Comparison of ENCODE assay signal across 24 cellular contexts in the genomic region with DNA sequence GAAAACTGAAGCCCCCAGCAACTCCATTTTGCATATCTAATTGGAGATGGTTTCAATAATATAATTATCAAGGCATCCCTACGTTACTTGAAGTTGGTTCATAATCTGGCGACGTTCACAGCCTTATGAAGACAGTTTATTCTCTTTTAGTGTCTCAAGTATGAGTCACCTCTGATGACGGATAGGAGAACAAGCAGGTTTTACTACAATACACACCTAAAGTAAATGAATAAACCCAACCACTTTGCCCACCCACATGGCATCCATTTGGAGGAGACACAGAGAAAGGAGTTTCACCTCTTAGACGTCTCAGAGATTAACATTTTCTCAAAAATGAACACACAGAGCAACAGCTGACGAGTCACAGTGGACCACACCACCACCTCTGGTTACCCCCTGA. TPM values are rescaled to one million over a fixed set of nuclear protein-coding genes. Genes with fewer than 3 reads are reported as not detected.
DNase-seq lines count a peak whose midpoint lies in the region; ATAC-seq, FAIRE-seq and TF ChIP-seq lines count a peak whose summit lies in the region.
"Had no signal": no experiment of that assay in that cellular context is flagged by ENCODE, and none has a peak within 500 bp of the region (broad histone marks: within the 10 kb centered on the region; RNA-seq: fewer than 3 reads in every experiment).

No MANE protein-coding gene starts in this region.

- H3K36me3 ChIP-seq in HepG2 (replicated peaks in 1 of 2; ENCODE audit: control insufficient read depth in 1 of 2, insufficient read depth in 2 of 2, low read length in 2 of 2) (no peaks in the 10 kb centered on the region), right lobe of liver (no peaks in the 10 kb centered on the region)
- H3K36me3 ChIP-seq: SJSA1, tibial nerve had no signal

- no peak for FAIRE-seq in HepG2 (lab: Jason Lieb, UNC)
- FAIRE-seq: GM18507, H1 had no signal

- peak overlapping the region in 3 of 5 experiments; percentile 52 to 77 (median 68) for H3K27ac Mint-ChIP-seq in brain
- peak overlapping the region; percentile 86 for H3K27ac Mint-ChIP-seq in memory B cell
- H3K27ac Mint-ChIP-seq: activated CD4-positive, alpha-beta memory T cell treated with anti-CD3 and anti-CD28 coated beads, Interleukin-2, amount 10 ng/mL, durations not matched to agents 7 days and 5 days; activated naive CD4-positive, alpha-beta T cell treated with anti-CD3 and anti-CD28 coated beads, Interleukin-2, amount 50 U/mL, for 24 hours; CD8-positive, alpha-beta T cell; natural killer cell treated with Interleukin-12 subunit alpha and Interleukin-12 subunit beta and Interleukin-15 and Interleukin-18, amount 100 ng/mL, for 72 hours; T-helper 17 cell had no signal

- H3K27me3 ChIP-seq in HepG2 (ENCODE audit: control insufficient read depth in 1 of 2, insufficient read depth in 2 of 2, low read length in 2 of 2) (peaks cover 2 to 41% of the 10 kb centered on the region in 2 experiments; a peak in 3 of 5 replicates), right lobe of liver (no peaks in the 10 kb centered on the region), right cardiac atrium (ENCODE audit: control insufficient read depth, insufficient read depth) (no peaks in the 10 kb centered on the region)
- H3K27me3 ChIP-seq: body of pancreas, dorsolateral prefrontal cortex, tibial nerve had no signal

- H3K9me3 ChIP-seq in HepG2 (ENCODE audit: low read length) (no peaks in the 10 kb centered on the region), right lobe of liver (no peaks in the 10 kb centered on the region), right cardiac atrium (ENCODE audit: control insufficient read depth, low read length) (no peaks in the 10 kb centered on the region)
- H3K9me3 ChIP-seq: body of pancreas, SJSA1, tibial nerve had no signal

- 21% methylated on average over 6 of the region's 6 CpGs for WGBS in HepG2 (ENCODE audit: low lambda C conversion rate)
- WGBS in right lobe of liver (ENCODE audit: insufficient coverage, low coverage, low lambda C conversion rate, missing lambda C conversion rate) = 68% methylated on average over 6 of the region's 6 CpGs
- WGBS in right cardiac atrium = 90% methylated on average over 6 of the region's 6 CpGs

- H3K4me3 ChIP-seq in HepG2 (replicated peaks in 1 of 3; ENCODE audit: insufficient read depth in 1 of 3, low read depth in 2 of 3, low read length in 3 of 3) = no peak overlapping the region
- no peak overlapping the region for H3K4me3 ChIP-seq in right lobe of liver
- no peak overlapping the region for H3K4me3 ChIP-seq in right cardiac atrium (ENCODE audit: low read length)
- H3K4me3 ChIP-seq: body of pancreas, dorsolateral prefrontal cortex, lung, SJSA1, tibial nerve had no signal

- no peak for DNase-seq in HepG2 (ENCODE audit: low spot score)
- DNase-seq in right lobe of liver = no peak
- no peak for DNase-seq in memory B cell (ENCODE audit: low spot score in 2 of 2)
- DNase-seq in cerebellar cortex (ENCODE audit: low spot score) = no peak
- DNase-seq in NCI-H2107 treated with DMSO at 0.1 percent for 48 hours (lab: John Stamatoyannopoulos, UW; ENCODE audit: unreplicated experiment) = no peak
- no peak for DNase-seq in right cardiac atrium
- DNase-seq in HuH-7.5 (ENCODE audit: low spot score) = no peak
- DNase-seq: activated CD4-positive, alpha-beta memory T cell treated with anti-CD3 and anti-CD28 coated beads, Interleukin-2, amount 10 ng/mL, durations not matched to agents 7 days and 5 days; activated T-cell treated with anti-CD3 and anti-CD28 coated beads, Interleukin-2, amount 50 U/mL, for 4 hours; body of pancreas; CD8-positive, alpha-beta T cell; dorsolateral prefrontal cortex; NCI-H2081 treated with DMSO at 0.1 percent for 48 hours; NCI-H510A treated with DMSO at 0.1 percent for 48 hours; T-helper 17 cell; WERI-Rb-1 had no signal

- H3K4me3 Mint-ChIP-seq in brain (peak overlapping the region in 1 of 5 experiments; percentile 9), memory B cell (peak overlapping the region; percentile 53)
- H3K4me3 Mint-ChIP-seq: activated CD4-positive, alpha-beta memory T cell treated with anti-CD3 and anti-CD28 coated beads, Interleukin-2, amount 10 ng/mL, durations not matched to agents 7 days and 5 days; activated naive CD4-positive, alpha-beta T cell treated with anti-CD3 and anti-CD28 coated beads, Interleukin-2, amount 50 U/mL, for 24 hours; activated T-cell treated with anti-CD3 and anti-CD28 coated beads, Interleukin-2, amount 50 U/mL, for 4 hours; CD8-positive, alpha-beta T cell; natural killer cell treated with Interleukin-12 subunit alpha and Interleukin-12 subunit beta and Interleukin-15 and Interleukin-18, amount 100 ng/mL, for 72 hours; T-helper 17 cell had no signal

- H4K20me1 ChIP-seq in HepG2 (ENCODE audit: insufficient read depth, low read length) = no peaks in the 10 kb centered on the region

- CTCF ChIA-PET in HepG2 (lab: Yijun Ruan, JAX; ENCODE audit: low intra/inter-chr PET ratio, low total read pairs) = no interaction called here

- in situ Hi-C loops in HepG2 (cut with HindIII; ENCODE audit: extremely low pct_ligation_motif_present, low pct_unique_long_range_greater_than_20kb) = no loop called here

- TF ChIP-seq EP300 in HepG2 (IDR thresholded peaks at IDR 0.05; ENCODE audit: low read depth in 2 of 2, low read length in 2 of 2) (no peak), HepG2 (CRISPR knock-in tag; IDR thresholded peaks at IDR 0.05; ENCODE audit: borderline replicate concordance) (no peak)

- ATAC-seq in HepG2 = no peak
- ATAC-seq in right lobe of liver = no peak
- no peak for ATAC-seq in memory B cell (ENCODE audit: low read depth)
- no peak for ATAC-seq in right cardiac atrium
- ATAC-seq: activated T-cell treated with anti-CD3 and anti-CD28 coated beads, Interleukin-2, amount 50 U/mL, for 4 hours; body of pancreas; CD8-positive, alpha-beta T cell; natural killer cell treated with Interleukin-12 subunit alpha and Interleukin-12 subunit beta and Interleukin-15 and Interleukin-18, amount 100 ng/mL, for 72 hours; T-helper 17 cell had no signal

- H3K79me2 ChIP-seq in HepG2 (ENCODE audit: insufficient read depth, low read length) = no peaks in the 10 kb centered on the region

- H3K27me3 Mint-ChIP-seq in brain (peaks cover 2% of the 10 kb centered on the region), memory B cell (no peaks in the 10 kb centered on the region)

- POLR2A ChIA-PET in HepG2 (lab: Yijun Ruan, JAX) = no interaction called here

- H3K4me2 ChIP-seq in HepG2 (ENCODE audit: low read depth, low read length) = no peak overlapping the region

- TF ChIP-seq RAD21 in HepG2 (CRISPR knock-in tag; IDR thresholded peaks at IDR 0.05) = no peak

- no peak overlapping the region for H2AFZ ChIP-seq in HepG2 (ENCODE audit: low read length)

- no peak overlapping the region for H3K9ac ChIP-seq in HepG2 (ENCODE audit: insufficient read depth, low read depth, low read length)

- H3K9me3 Mint-ChIP-seq in brain (no peaks in the 10 kb centered on the region), memory B cell (no peaks in the 10 kb centered on the region)
- H3K9me3 Mint-ChIP-seq: activated CD4-positive, alpha-beta memory T cell treated with anti-CD3 and anti-CD28 coated beads, Interleukin-2, amount 10 ng/mL, durations not matched to agents 7 days and 5 days; activated naive CD4-positive, alpha-beta T cell treated with anti-CD3 and anti-CD28 coated beads, Interleukin-2, amount 50 U/mL, for 24 hours; activated T-cell treated with anti-CD3 and anti-CD28 coated beads, Interleukin-2, amount 50 U/mL, for 4 hours; CD8-positive, alpha-beta T cell; natural killer cell treated with Interleukin-12 subunit alpha and Interleukin-12 subunit beta and Interleukin-15 and Interleukin-18, amount 100 ng/mL, for 72 hours had no signal

- H3K4me1 Mint-ChIP-seq in brain = peaks cover 91% of the 10 kb centered on the region
- peaks cover 81% of the 10 kb centered on the region for H3K4me1 Mint-ChIP-seq in memory B cell
- H3K4me1 Mint-ChIP-seq: activated CD4-positive, alpha-beta memory T cell treated with anti-CD3 and anti-CD28 coated beads, Interleukin-2, amount 10 ng/mL, durations not matched to agents 7 days and 5 days; activated naive CD4-positive, alpha-beta T cell treated with anti-CD3 and anti-CD28 coated beads, Interleukin-2, amount 50 U/mL, for 24 hours; T-helper 17 cell had no signal

- TF ChIP-seq POLR2A in HepG2 (IDR thresholded peaks at IDR 0.05; ENCODE audit: insufficient read depth in 1 of 2, low read depth in 2 of 2, low read length in 2 of 2) (no peak), right lobe of liver (IDR thresholded peaks at IDR 0.05) (no peak)

- TF ChIP-seq CTCF in HepG2 (CRISPR knock-in tag; IDR thresholded peaks at IDR 0.05) (no peak), right lobe of liver (IDR thresholded peaks at IDR 0.05) (no peak), brain (conservative IDR thresholded peaks at IDR 0.05) (no peak)

- peaks cover 42% of the 10 kb centered on the region for H3K36me3 Mint-ChIP-seq in brain
- H3K36me3 Mint-ChIP-seq in memory B cell = peaks cover 36% of the 10 kb centered on the region
- H3K36me3 Mint-ChIP-seq: activated naive CD4-positive, alpha-beta T cell treated with anti-CD3 and anti-CD28 coated beads, Interleukin-2, amount 50 U/mL, for 24 hours; CD8-positive, alpha-beta T cell; natural killer cell treated with Interleukin-12 subunit alpha and Interleukin-12 subunit beta and Interleukin-15 and Interleukin-18, amount 100 ng/mL, for 72 hours had no signal

- intact Hi-C loops in HepG2 (cut with micrococcal nuclease; ENCODE audit: unreplicated experiment) (no loop called here), right lobe of liver (cut with DNase I) (no loop called here), right cardiac atrium (cut with DNase I) (no loop called here)

- no peak overlapping the region for H3K27ac ChIP-seq in HepG2 (ENCODE audit: extremely low read length, insufficient read depth, low read length)
- no peak overlapping the region for H3K27ac ChIP-seq in right lobe of liver
- no peak overlapping the region for H3K27ac ChIP-seq in right cardiac atrium (ENCODE audit: low read length)
- H3K27ac ChIP-seq: body of pancreas, SJSA1, tibial nerve, WERI-Rb-1 had no signal

- no TSS peak for BruUV-seq in HepG2 (replicated peaks; lab: Mats Ljungman, UMichigan)

- no peaks in the 10 kb centered on the region for H3K4me1 ChIP-seq in HepG2 (ENCODE audit: insufficient read depth, low read length)
- no peaks in the 10 kb centered on the region for H3K4me1 ChIP-seq in right lobe of liver
- H3K4me1 ChIP-seq in right cardiac atrium (ENCODE audit: control insufficient read depth, insufficient read depth, low read length) = peaks cover 12% of the 10 kb centered on the region

RNA-seq across cellular contexts. Expression of a gene that starts 40.8 kb away (rescaled TPM):
- total RNA-seq in HepG2 (2016; rRNA removed; fragmentation: Illumina TruSeq; extraction: Trizol) (not detected in 2 replicates), right lobe of liver (under 1 TPM; 0.06 to 0.80 (median 0.37) TPM), right cardiac atrium (10 to 100 TPM in 1 of 4 donors, 1 to 10 TPM in 3; 8.3 to 11.2 (median 8.9) TPM)
- not detected in 2 replicates for total RNA-seq in HepG2 (2016; cell fraction: cytosol; rRNA removed; fragmentation: Illumina TruSeq; extraction: Trizol; ENCODE audit: low read depth)
- not detected in 2 replicates for total RNA-seq in HepG2 (2016; cell fraction: insoluble cytoplasmic fraction; rRNA removed; fragmentation: Illumina TruSeq; extraction: Trizol)
- total RNA-seq in HepG2 (2016; cell fraction: membrane; rRNA removed; fragmentation: Illumina TruSeq; extraction: Trizol) = not detected in 2 replicates
- total RNA-seq in HepG2 (2016; cell fraction: nucleus; rRNA removed; fragmentation: Illumina TruSeq; extraction: Trizol) = not detected in 2 replicates
- polyA plus RNA-seq in HepG2 (2011; rRNA removed) (not detected in 2 replicates), brain (ENCODE audit: insufficient read depth, low read depth, low replicate concordance) (22.7 TPM), right cardiac atrium (3.7 TPM)
- polyA plus RNA-seq in HepG2 (2011; cell fraction: cytosol; rRNA removed) = not detected in 2 replicates
- 0.05 TPM in 1 of 2 replicates, not detected in the other for polyA plus RNA-seq in HepG2 (2011; cell fraction: nucleus; rRNA removed)
- not detected in 2 replicates for polyA plus RNA-seq in HepG2 (2012)
- polyA plus RNA-seq in HepG2 (2016; cell fraction: cytosol; fragmentation: Illumina TruSeq; extraction: Trizol; ENCODE audit: low read depth) = not detected in 2 replicates
- not detected in 2 replicates for polyA plus RNA-seq in HepG2 (2016; cell fraction: insoluble cytoplasmic fraction; fragmentation: Illumina TruSeq; extraction: Trizol; ENCODE audit: low read depth)
- polyA plus RNA-seq in HepG2 (2016; cell fraction: membrane; fragmentation: Illumina TruSeq; extraction: Trizol; ENCODE audit: low read depth) = not detected in 2 replicates
- not detected in 2 replicates for polyA plus RNA-seq in HepG2 (2016; cell fraction: nucleus; fragmentation: Illumina TruSeq; extraction: Trizol; ENCODE audit: insufficient read depth, low read depth)
- polyA minus RNA-seq in HepG2 (2011; rRNA and poly(A)+ RNA removed; ENCODE audit: low replicate concordance) = 0.07 TPM in 1 of 2 replicates, not detected in the other
- not detected in 2 replicates for polyA minus RNA-seq in HepG2 (2011; cell fraction: cytosol; rRNA and poly(A)+ RNA removed)
- polyA minus RNA-seq in HepG2 (2011; cell fraction: nucleus; rRNA and poly(A)+ RNA removed) = not detected in 2 replicates
- total RNA-seq: activated CD4-positive, alpha-beta memory T cell treated with anti-CD3 and anti-CD28 coated beads, Interleukin-2, amount 10 ng/mL, durations not matched to agents 7 days and 5 days had no signal
